ENCODE assay signal across 1 cellular context in genomic region chr13:24207841-24208240, GRCh38.
TF ChIP-seq lines count a peak whose summit lies in the region.

No MANE protein-coding gene starts in this region.

TF ChIP-seq in IMR-90, 13 proteins besides CTCF, POLR2A, EP300 and RAD21 (continued from another document):
- TF ChIP-seq, protein P1, sequence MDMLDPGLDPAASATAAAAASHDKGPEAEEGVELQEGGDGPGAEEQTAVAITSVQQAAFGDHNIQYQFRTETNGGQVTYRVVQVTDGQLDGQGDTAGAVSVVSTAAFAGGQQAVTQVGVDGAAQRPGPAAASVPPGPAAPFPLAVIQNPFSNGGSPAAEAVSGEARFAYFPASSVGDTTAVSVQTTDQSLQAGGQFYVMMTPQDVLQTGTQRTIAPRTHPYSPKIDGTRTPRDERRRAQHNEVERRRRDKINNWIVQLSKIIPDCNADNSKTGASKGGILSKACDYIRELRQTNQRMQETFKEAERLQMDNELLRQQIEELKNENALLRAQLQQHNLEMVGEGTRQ (IDR thresholded peaks at IDR 0.05; ENCODE audit: low read depth, low read length), result no peak
- no peak for TF ChIP-seq FOS (IDR thresholded peaks at IDR 0.05; ENCODE audit: low read depth, low read length)
- TF ChIP-seq CEBPB (IDR thresholded peaks at IDR 0.05; ENCODE audit: low read depth, low read length), result no peak
- no peak for TF ChIP-seq MAZ (IDR thresholded peaks at IDR 0.05; ENCODE audit: borderline replicate concordance, low read depth, low read length)
